ENCODE assay signal across 9 cellular contexts in genomic region chr1:173297798-173298391, GRCh38.
DNase-seq lines count a peak whose midpoint lies in the region; ATAC-seq and TF ChIP-seq lines count a peak whose summit lies in the region.
"Had no signal": no experiment of that assay in that cellular context is flagged by ENCODE, and none has a peak within 500 bp of the region (broad histone marks: within the 10 kb centered on the region; RNA-seq: fewer than 3 reads in every experiment).

No MANE protein-coding gene starts in this region.

- peaks cover 0 to 4% (median 0%) of the 10 kb centered on the region in 7 donors for H3K9me3 Mint-ChIP-seq in naive B cell
- H3K9me3 Mint-ChIP-seq in glutamatergic neuron (ENCODE audit: unreplicated experiment): no peaks in the 10 kb centered on the region
- H3K9me3 Mint-ChIP-seq in Caco-2 (ENCODE audit: unreplicated experiment): no peaks in the 10 kb centered on the region

- CTCF ChIA-PET in Caco-2 (lab: Charles Lee): no interaction called here

- H3K27ac Mint-ChIP-seq in naive B cell (peak overlapping the region in 4 of 6 donors; percentile 12 to 84 (median 48)), glutamatergic neuron (ENCODE audit: unreplicated experiment) (no peak overlapping the region), Caco-2 (ENCODE audit: unreplicated experiment) (no peak overlapping the region)

- peak; percentile 77 for ATAC-seq in GM18519 (IDR thresholded peaks at IDR 0.05; ENCODE audit: low FRiP score, unreplicated experiment)
- peak; percentile 92 for ATAC-seq in GM21423 (IDR thresholded peaks at IDR 0.05; ENCODE audit: unreplicated experiment)
- ATAC-seq in HG03378 (IDR thresholded peaks at IDR 0.05; ENCODE audit: unreplicated experiment): peak; percentile 87
- ATAC-seq in naive B cell (ENCODE audit: low read depth in 2 of 2): peak; percentile 23 to 25
- no peak for ATAC-seq in heart right ventricle

- H3K36me3 Mint-ChIP-seq in naive B cell (no peaks in the 10 kb centered on the region), glutamatergic neuron (ENCODE audit: unreplicated experiment) (no peaks in the 10 kb centered on the region), Caco-2 (ENCODE audit: insufficient read depth, unreplicated experiment) (no peaks in the 10 kb centered on the region)

- H3K36me3 ChIP-seq in heart right ventricle (no peaks in the 10 kb centered on the region), Caco-2 (ENCODE audit: control insufficient read depth, insufficient read depth, low read length) (no peaks in the 10 kb centered on the region)

- POLR2A ChIA-PET in Caco-2 (lab: Charles Lee): no interaction called here

- intact Hi-C loops in heart right ventricle (cut with DNase I): no loop called here
- intact Hi-C loops in Caco-2 (cut with micrococcal nuclease; ENCODE audit: unreplicated experiment): no loop called here

- H3K4me1 Mint-ChIP-seq in naive B cell (peaks cover 12 to 21% (median 19%) of the 10 kb centered on the region in 3 donors), glutamatergic neuron (ENCODE audit: low read depth, unreplicated experiment) (no peaks in the 10 kb centered on the region), Caco-2 (ENCODE audit: low read depth, unreplicated experiment) (no peaks in the 10 kb centered on the region)

- 83 to 89% methylated on average over 4 of the region's 4 CpGs for WGBS in heart right ventricle, 2 donors

- BruUV-seq in Caco-2 (replicated peaks; lab: Mats Ljungman, UMichigan): no TSS peak

- TF ChIP-seq CTCF in glutamatergic neuron (IDR thresholded peaks at IDR 0.05; ENCODE audit: partially characterized antibody, unreplicated experiment): no peak
- TF ChIP-seq CTCF in heart right ventricle (IDR thresholded peaks at IDR 0.05): no peak
- TF ChIP-seq CTCF in Caco-2 (IDR thresholded peaks at IDR 0.05; ENCODE audit: insufficient read depth in 1 of 2, low read depth in 1 of 2, low read length in 1 of 2, severe bottlenecking in 1 of 2, unreplicated experiment in 1 of 2): no peak

- DNase-seq in naive B cell: no peak
- no peak for DNase-seq in NOMO-1 treated with dmso at 0.1 percent for 144 hours (lab: John Stamatoyannopoulos, UW; ENCODE audit: unreplicated experiment)
- DNase-seq in glutamatergic neuron: no peak
- DNase-seq in heart right ventricle: no peak
- DNase-seq in Caco-2: no peak
- DNase-seq: NCI-H187 had no signal

- H3K4me3 Mint-ChIP-seq in naive B cell: peak overlapping the region in 2 of 8 donors; percentile 2 to 68
- H3K4me3 Mint-ChIP-seq in glutamatergic neuron (ENCODE audit: unreplicated experiment): no peak overlapping the region
- no peak overlapping the region for H3K4me3 Mint-ChIP-seq in Caco-2 (ENCODE audit: unreplicated experiment)

- H3K27ac ChIP-seq in heart right ventricle: no peak overlapping the region

- no peak overlapping the region for H3K4me3 ChIP-seq in heart right ventricle
- no peak overlapping the region for H3K4me3 ChIP-seq in Caco-2 (ENCODE audit: low read depth, low read length)

- H3K27me3 ChIP-seq in heart right ventricle (no peaks in the 10 kb centered on the region), Caco-2 (replicated peaks; ENCODE audit: control insufficient read depth, insufficient read depth, low read length) (no peaks in the 10 kb centered on the region)

- no peaks in the 10 kb centered on the region for H3K27me3 Mint-ChIP-seq in naive B cell
- no peaks in the 10 kb centered on the region for H3K27me3 Mint-ChIP-seq in glutamatergic neuron (ENCODE audit: unreplicated experiment)
- H3K27me3 Mint-ChIP-seq in Caco-2 (ENCODE audit: insufficient read depth, unreplicated experiment): no peaks in the 10 kb centered on the region

- H3K4me1 ChIP-seq in heart right ventricle: peaks cover 0 to 21% (median under 1%) of the 10 kb centered on the region in 9 donors
- H3K4me1 ChIP-seq in Caco-2: no peaks in the 10 kb centered on the region

- H3K9me3 ChIP-seq in heart right ventricle (no peaks in the 10 kb centered on the region), Caco-2 (no peaks in the 10 kb centered on the region; the same call in 1 of the 2 replicates)

Comparison
In these comparisons a context has a peak if more than half of its experiments do, and no peak if none do; other contexts are left out.
1. ATAC-seq: peak in GM18519 (single experiment), GM21423 (single experiment), HG03378 (single experiment) and naive B cell (2 of 2); none in heart right ventricle (0 of 8).
2. H3K27ac Mint-ChIP-seq: peak in naive B cell (4 of 6); none in glutamatergic neuron (single experiment) and Caco-2 (single experiment).